In the genomic region with DNA sequence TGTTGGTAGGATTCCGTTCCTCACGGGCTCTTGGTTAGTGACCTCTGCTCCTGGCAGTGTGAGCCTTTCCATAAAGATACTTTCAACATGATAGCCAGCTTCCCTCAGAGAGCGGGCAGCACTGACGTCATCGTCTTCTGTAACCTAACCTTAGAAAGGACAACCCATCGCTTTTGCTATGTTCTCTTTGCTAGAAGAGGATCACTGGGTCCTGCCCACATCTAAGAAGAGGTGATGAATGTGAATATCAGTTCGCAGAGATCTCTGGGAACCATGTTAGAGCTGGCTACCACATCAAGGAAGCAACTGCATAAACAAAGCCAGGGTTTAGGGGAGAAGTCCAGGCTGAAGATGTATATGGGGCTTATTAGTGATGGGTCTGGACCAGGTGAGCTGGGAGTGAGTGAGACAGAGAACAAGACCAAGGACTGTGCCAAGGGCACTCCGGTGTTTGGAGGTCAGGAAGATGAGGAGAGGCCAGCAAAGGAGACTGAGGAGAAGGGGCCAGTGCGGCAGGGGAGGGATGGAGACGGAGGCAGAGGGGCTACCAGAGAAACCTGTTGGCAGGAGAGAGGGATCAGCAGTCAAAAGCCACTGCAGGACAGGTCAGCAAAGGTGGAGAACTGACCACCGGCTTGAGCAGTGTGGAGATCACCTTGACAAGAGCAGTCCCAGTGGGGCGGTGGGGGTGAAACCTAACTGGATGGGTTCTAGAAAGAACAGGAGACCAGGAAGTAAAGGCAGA, we compare ENCODE assay signal across 12 cellular contexts. TPM values are rescaled to one million over a fixed set of nuclear protein-coding genes. Genes with fewer than 3 reads are reported as not detected.
A peak's percentile ranks its signal among the peaks of the same experiment; 100 is the strongest.
DNase-seq lines count a peak whose midpoint lies in the region; ATAC-seq lines count a peak whose summit lies in the region.
"Had no signal": no experiment of that assay in that cellular context is flagged by ENCODE, and none has a peak within 500 bp of the region (broad histone marks: within the 10 kb centered on the region; RNA-seq: fewer than 3 reads in every experiment).

No MANE protein-coding gene starts in this region.

- H3K4me2 ChIP-seq in BLaER1 = no peak overlapping the region

- H3K36me3 ChIP-seq in BLaER1 = no peaks in the 10 kb centered on the region
- H3K36me3 ChIP-seq: heart right ventricle, left ventricle myocardium inferior had no signal

- no peak overlapping the region for H3K9ac ChIP-seq in BLaER1

- DNase-seq in T-helper 2 cell (peak in 3 of 5 experiments; percentile 35 to 65 (median 59)), activated T-helper 1 cell treated with Interleukin-2 at 50 U/mL for 16 hours (ENCODE audit: low read depth) (peak; percentile 25), immature natural killer cell (no peak), left ventricle myocardium superior (no peak), NCI-H526 (lab: John Stamatoyannopoulos, UW) (no peak), SIG-M5 treated with dmso at 0.1 percent for 504 hours (lab: John Stamatoyannopoulos, UW; ENCODE audit: unreplicated experiment) (no peak), OCI-M2 (lab: John Stamatoyannopoulos, UW; ENCODE audit: unreplicated experiment) (no peak)
- DNase-seq: left ventricle myocardium inferior had no signal

- H3K4me1 Mint-ChIP-seq in immature natural killer cell = peaks cover 46 to 57% of the 10 kb centered on the region in 2 donors
- H3K4me1 Mint-ChIP-seq: neural crest cell had no signal

- H3K4me3 ChIP-seq in BLaER1 = no peak overlapping the region
- H3K4me3 ChIP-seq: heart right ventricle, left ventricle myocardium inferior had no signal

- no peaks in the 10 kb centered on the region for H3K9me3 Mint-ChIP-seq in immature natural killer cell
- H3K9me3 Mint-ChIP-seq: IgD-negative memory B cell, neural crest cell had no signal

- H4K20me1 ChIP-seq in BLaER1 = no peaks in the 10 kb centered on the region

- intact Hi-C loops in left ventricle myocardium superior (cut with micrococcal nuclease) = loop anchor here (10.0 kb wide), 1 partner anchor 185 kb away; no protein-coding TSS in a partner anchor

- no peaks in the 10 kb centered on the region for H3K36me3 Mint-ChIP-seq in immature natural killer cell
- H3K36me3 Mint-ChIP-seq: IgD-negative memory B cell had no signal

- peaks cover 12% of the 10 kb centered on the region for H3K4me1 ChIP-seq in BLaER1
- H3K4me1 ChIP-seq: left ventricle myocardium inferior had no signal

- no peaks in the 10 kb centered on the region for H3K27me3 Mint-ChIP-seq in immature natural killer cell (ENCODE audit: low read depth in 3 of 3)

- no peaks in the 10 kb centered on the region for H3K9me3 ChIP-seq in BLaER1
- H3K9me3 ChIP-seq: heart right ventricle, left ventricle myocardium inferior had no signal

- peak overlapping the region in 2 of 5 donors; percentile 2 to 31 for H3K4me3 Mint-ChIP-seq in immature natural killer cell
- H3K4me3 Mint-ChIP-seq: neural crest cell had no signal

- ATAC-seq in left ventricle myocardium superior = no peak

- peak overlapping the region in 5 of 6 donors; percentile 11 to 82 (median 46) for H3K27ac Mint-ChIP-seq in immature natural killer cell

- H3K27ac ChIP-seq in BLaER1 = 0 out of 2 replicates have a peak overlapping the region, but pooled peaks have one; percentile 6
- H3K27ac ChIP-seq: left ventricle myocardium inferior had no signal

- no peaks in the 10 kb centered on the region for H3K27me3 ChIP-seq in BLaER1
- H3K27me3 ChIP-seq: heart right ventricle had no signal

RNA-seq across cellular contexts. Expression of a gene that starts 39.7 kb away (rescaled TPM):
- 100 to 1,000 TPM in 2 of 3 donors, 10 to 100 TPM in 1; 90.5 to 197 (median 117) TPM for polyA plus RNA-seq in immature natural killer cell
- total RNA-seq in left ventricle myocardium superior = 35.0 TPM

RNA-seq across cellular contexts. Expression of a gene that starts 47.9 kb away (rescaled TPM):
- polyA plus RNA-seq in immature natural killer cell = 1 to 10 TPM; 4.3 to 8.4 (median 7.2) TPM
- 6.3 TPM for total RNA-seq in left ventricle myocardium superior

RNA-seq across cellular contexts. Expression of a gene that starts 48.3 kb away (rescaled TPM):
- under 1 TPM in 2 of 3 donors, not detected in 1; 0.23 to 0.32 TPM for polyA plus RNA-seq in immature natural killer cell
- not detected for total RNA-seq in left ventricle myocardium superior
- polyA plus RNA-seq: IgD-negative memory B cell had no signal

Comparison
In these comparisons a context has a peak if more than half of its experiments do, and no peak if none do; other contexts are left out.
1. DNase-seq: peak in T-helper 2 cell (3 of 5) and activated T-helper 1 cell treated with Interleukin-2 at 50 U/mL for 16 hours (single experiment); none in immature natural killer cell (0 of 3), left ventricle myocardium superior (single experiment), NCI-H526 (0 of 2), SIG-M5 treated with dmso at 0.1 percent for 504 hours (single experiment) and OCI-M2 (single experiment).